In genomic region chr22:19878461-19879247, GRCh38 we compare ENCODE assay signal across 11 cellular contexts. TPM values are rescaled to one million over a fixed set of nuclear protein-coding genes. Genes with fewer than 3 reads are reported as not detected.
DNase-seq lines count a peak whose midpoint lies in the region; ATAC-seq, FAIRE-seq and TF ChIP-seq lines count a peak whose summit lies in the region.
"Had no signal": no experiment of that assay in that cellular context is flagged by ENCODE, and none has a peak within 500 bp of the region (broad histone marks: within the 10 kb centered on the region; RNA-seq: fewer than 3 reads in every experiment).

No MANE protein-coding gene starts in this region.

- DNase-seq in AG08395 (ENCODE audit: low spot score) = peak; percentile 33
- peak; percentile 5 for DNase-seq in GM12891 (ENCODE audit: insufficient read length, low spot score)
- peak; percentile 66 for DNase-seq in coronary artery (ENCODE audit: low spot score)
- peak; percentile 87 for DNase-seq in mesenteric fat pad (ENCODE audit: low spot score)
- DNase-seq in effector CD4-positive, alpha-beta T cell = no peak
- no peak for DNase-seq in CD1c-positive myeloid dendritic cell (ENCODE audit: extremely low spot score)
- DNase-seq: activated CD4-positive, alpha-beta memory T cell treated with anti-CD3 and anti-CD28 coated beads, Interleukin-2, amount 10 ng/mL, durations not matched to agents 7 days and 5 days; NCI-H774 had no signal

- FAIRE-seq in GM12891 (lab: Jason Lieb, UNC) = no peak

- no peak overlapping the region for H3K27ac ChIP-seq in coronary artery
- H3K27ac ChIP-seq: left lung had no signal

- no peak for TF ChIP-seq POLR2A in GM12891 (IDR thresholded peaks at IDR 0.05; ENCODE audit: low read depth, low read length)

- no peak for TF ChIP-seq CTCF in coronary artery (IDR thresholded peaks at IDR 0.05)

- ATAC-seq in GM19328 (IDR thresholded peaks at IDR 0.05; ENCODE audit: unreplicated experiment) = no peak
- no peak for ATAC-seq in HG03378 (IDR thresholded peaks at IDR 0.05; ENCODE audit: unreplicated experiment)
- ATAC-seq: left lung had no signal

- no peak overlapping the region for H3K4me3 ChIP-seq in coronary artery
- H3K4me3 ChIP-seq: left lung had no signal

TF ChIP-seq in GM12891, 5 proteins besides CTCF, POLR2A, EP300 and RAD21:
- TF ChIP-seq POLR2AphosphoS5 (IDR thresholded peaks at IDR 0.05; ENCODE audit: low read depth, low read length) (no peak), TAF1 (IDR thresholded peaks at IDR 0.05; ENCODE audit: low read depth, low read length) (no peak), POU2F2 (IDR thresholded peaks at IDR 0.05; ENCODE audit: low read depth, low read length) (no peak), PAX5 (IDR thresholded peaks at IDR 0.05; ENCODE audit: insufficient read depth, low read length, severe bottlenecking) (no peak), SPI1 (IDR thresholded peaks at IDR 0.05; ENCODE audit: low read depth, low read length) (no peak)
TF ChIP-seq in GM12891: peak in this region for 0.

RNA-seq across cellular contexts. Expression of gene GNB1L, which starts 24.0 kb away (rescaled TPM):
- 3.5 TPM for polyA plus RNA-seq in GM12891 (2012; ENCODE audit: low read depth, missing spikeins)
- 4.2 TPM for total RNA-seq in mesenteric fat pad

RNA-seq across cellular contexts. Expression of gene RTL10, which starts 24.0 kb away (rescaled TPM):
- 5.7 TPM for polyA plus RNA-seq in GM12891 (2012; ENCODE audit: low read depth, missing spikeins)
- total RNA-seq in mesenteric fat pad = 8.4 TPM

Comparison
In these comparisons a context has a peak if more than half of its experiments do, and no peak if none do; other contexts are left out.
1. DNase-seq: peak in AG08395 (single experiment), GM12891 (single experiment), coronary artery (single experiment) and mesenteric fat pad (single experiment); none in effector CD4-positive, alpha-beta T cell (single experiment) and CD1c-positive myeloid dendritic cell (single experiment).